ENCODE assay signal across 14 cellular contexts in the genomic region with DNA sequence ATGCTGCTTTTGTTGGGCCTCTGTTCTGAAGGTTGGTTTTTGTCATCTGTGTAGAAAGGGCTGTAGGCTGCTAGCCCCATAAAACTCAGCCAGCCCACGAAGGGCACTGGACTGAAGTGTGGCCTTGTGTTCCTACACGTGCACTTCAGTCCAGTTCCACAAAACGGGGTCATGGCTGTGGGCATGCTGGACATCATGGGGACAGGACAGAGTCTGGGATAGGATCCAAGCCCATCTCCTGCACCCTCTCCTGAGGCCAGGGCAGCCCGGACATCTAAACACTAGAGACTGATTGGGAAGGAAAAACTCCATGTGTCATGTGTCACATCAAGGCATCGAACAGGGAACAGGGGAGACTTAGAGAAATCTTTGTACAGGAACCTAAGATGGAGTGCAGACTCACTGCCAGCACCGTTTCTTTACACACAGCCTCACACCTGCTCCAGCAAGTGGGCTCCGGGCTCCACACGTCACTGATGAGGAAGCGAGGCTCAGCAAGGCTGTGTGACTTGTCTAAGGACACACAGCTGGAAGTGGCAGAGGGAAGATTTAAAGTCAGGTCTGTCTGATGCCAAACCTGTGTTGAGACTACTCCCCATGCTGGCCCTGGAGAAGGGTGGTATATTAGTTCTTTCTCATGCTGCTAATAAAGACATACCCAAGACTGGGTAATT.
DNase-seq lines count a peak whose midpoint lies in the region; ATAC-seq and TF ChIP-seq lines count a peak whose summit lies in the region.
"Had no signal": no experiment of that assay in that cellular context is flagged by ENCODE, and none has a peak within 500 bp of the region (broad histone marks: within the 10 kb centered on the region; RNA-seq: fewer than 3 reads in every experiment).

No MANE protein-coding gene starts in this region.

- peak overlapping the region; percentile 41 for H2BK15ac ChIP-seq in neuronal stem cell (ENCODE audit: low read length)

- H3K4me2 ChIP-seq in BLaER1 (peak overlapping the region; percentile 79), neuronal stem cell (ENCODE audit: insufficient read depth, low read length, poor library complexity, severe bottlenecking) (no peak overlapping the region)

- no peak overlapping the region for H3K4ac ChIP-seq in neuronal stem cell (ENCODE audit: low read length)

- no peak overlapping the region for H3K27ac Mint-ChIP-seq in activated CD8-positive, alpha-beta T cell treated with anti-CD3 and anti-CD28 coated beads, Interleukin-2, amount 10 ng/mL, durations not matched to agents 7 days and 5 days
- no peak overlapping the region for H3K27ac Mint-ChIP-seq in activated CD8-positive, alpha-beta T cell treated with anti-CD3 and anti-CD28 coated beads for 36 hours
- no peak overlapping the region for H3K27ac Mint-ChIP-seq in effector memory CD8-positive, alpha-beta T cell
- H3K27ac Mint-ChIP-seq: CD4-positive, CD25-positive, alpha-beta regulatory T cell had no signal

- peak overlapping the region; percentile 69 for H3K18ac ChIP-seq in neuronal stem cell (ENCODE audit: low read length)

- H2BK120ac ChIP-seq in neuronal stem cell (ENCODE audit: low read depth, low read length): no peak overlapping the region

- H2AK5ac ChIP-seq in neuronal stem cell (ENCODE audit: low read depth, low read length): no peak overlapping the region

- H2BK5ac ChIP-seq in neuronal stem cell (ENCODE audit: low read length): no peak overlapping the region

- H3K27me3 Mint-ChIP-seq in activated CD8-positive, alpha-beta T cell treated with anti-CD3 and anti-CD28 coated beads, Interleukin-2, amount 10 ng/mL, durations not matched to agents 7 days and 5 days (ENCODE audit: low read depth): no peaks in the 10 kb centered on the region
- peaks cover 26% of the 10 kb centered on the region for H3K27me3 Mint-ChIP-seq in activated CD8-positive, alpha-beta T cell treated with anti-CD3 and anti-CD28 coated beads for 36 hours
- peaks cover 7 to 27% of the 10 kb centered on the region in 2 donors for H3K27me3 Mint-ChIP-seq in effector memory CD8-positive, alpha-beta T cell

- intact Hi-C loops in activated CD8-positive, alpha-beta T cell treated with anti-CD3 and anti-CD28 coated beads for 36 hours (cut with micrococcal nuclease): loop anchor here (5.0 kb wide), 1 partner anchor 71 kb away; no protein-coding TSS in a partner anchor

- ATAC-seq in activated CD8-positive, alpha-beta T cell treated with anti-CD3 and anti-CD28 coated beads, Interleukin-2, amount 10 ng/mL, durations not matched to agents 7 days and 5 days: no peak
- no peak for ATAC-seq in activated CD8-positive, alpha-beta T cell treated with anti-CD3 and anti-CD28 coated beads for 36 hours
- ATAC-seq in effector memory CD8-positive, alpha-beta T cell (replicated peaks): no peak
- ATAC-seq: HCT116 had no signal

- H3K27ac ChIP-seq in BLaER1 (no peak overlapping the region), neuronal stem cell (replicated peaks; ENCODE audit: low read length) (no peak overlapping the region)
- H3K27ac ChIP-seq: 22Rv1, HL-60 had no signal

- CTCF ChIA-PET in activated CD8-positive, alpha-beta T cell treated with anti-CD3 and anti-CD28 coated beads, Interleukin-2, amount 10 ng/mL, durations not matched to agents 7 days and 5 days (lab: Charles Lee): no interaction called here
- CTCF ChIA-PET in activated CD8-positive, alpha-beta T cell treated with anti-CD3 and anti-CD28 coated beads for 36 hours (lab: Charles Lee): interaction anchor here (0.7 kb wide), 1 partner anchor 9 kb away, joined by 3 read pairs; no protein-coding TSS in a partner anchor

- H2AFZ ChIP-seq in neuronal stem cell (ENCODE audit: low read length): no peak overlapping the region

- H3K4me3 ChIP-seq in BLaER1 (no peak overlapping the region), neuronal stem cell (ENCODE audit: low read length in 2 of 2) (no peak overlapping the region)

- H3K27me3 ChIP-seq in BLaER1: no peaks in the 10 kb centered on the region
- no peaks in the 10 kb centered on the region for H3K27me3 ChIP-seq in neuronal stem cell (ENCODE audit: control insufficient read depth in 3 of 3, insufficient read depth in 3 of 3, low read depth in 1 of 3, low read length in 3 of 3)

- peaks cover 71% of the 10 kb centered on the region for H3K4me1 ChIP-seq in BLaER1
- peaks cover 0 to 12% of the 10 kb centered on the region in 2 donors for H3K4me1 ChIP-seq in neuronal stem cell (ENCODE audit: control insufficient read depth in 2 of 2, insufficient read depth in 1 of 2, low read depth in 1 of 2, low read length in 2 of 2)

- no CpG with 5 or more reads among the region's 9 CpGs for WGBS in neuronal stem cell (ENCODE audit: extremely low coverage in 2 of 2, insufficient read length in 2 of 2, insufficient replicate concordance in 1 of 2), 2 donors

- POLR2A ChIA-PET in activated CD8-positive, alpha-beta T cell treated with anti-CD3 and anti-CD28 coated beads, Interleukin-2, amount 10 ng/mL, durations not matched to agents 7 days and 5 days (lab: Charles Lee): no interaction called here
- POLR2A ChIA-PET in activated CD8-positive, alpha-beta T cell treated with anti-CD3 and anti-CD28 coated beads for 36 hours (lab: Charles Lee): no interaction called here

- H3K4me1 Mint-ChIP-seq in activated CD8-positive, alpha-beta T cell treated with anti-CD3 and anti-CD28 coated beads, Interleukin-2, amount 10 ng/mL, durations not matched to agents 7 days and 5 days (ENCODE audit: low read depth): peaks cover 18% of the 10 kb centered on the region
- peaks cover 53% of the 10 kb centered on the region for H3K4me1 Mint-ChIP-seq in activated CD8-positive, alpha-beta T cell treated with anti-CD3 and anti-CD28 coated beads for 36 hours (ENCODE audit: low read depth)
- peaks cover 13 to 15% of the 10 kb centered on the region in 2 donors for H3K4me1 Mint-ChIP-seq in effector memory CD8-positive, alpha-beta T cell (ENCODE audit: low read depth in 2 of 2)

- H3K36me3 ChIP-seq in BLaER1 (no peaks in the 10 kb centered on the region), neuronal stem cell (replicated peaks in 1 of 2; ENCODE audit: control insufficient read depth in 2 of 2, insufficient read depth in 2 of 2, low read length in 2 of 2) (no peaks in the 10 kb centered on the region)

- H3K36me3 Mint-ChIP-seq in activated CD8-positive, alpha-beta T cell treated with anti-CD3 and anti-CD28 coated beads, Interleukin-2, amount 10 ng/mL, durations not matched to agents 7 days and 5 days (ENCODE audit: low read depth): no peaks in the 10 kb centered on the region
- peaks cover 3% of the 10 kb centered on the region for H3K36me3 Mint-ChIP-seq in activated CD8-positive, alpha-beta T cell treated with anti-CD3 and anti-CD28 coated beads for 36 hours (ENCODE audit: low read depth)
- peaks cover 5% of the 10 kb centered on the region for H3K36me3 Mint-ChIP-seq in effector memory CD8-positive, alpha-beta T cell (ENCODE audit: insufficient read depth)
- H3K36me3 Mint-ChIP-seq: CD4-positive, CD25-positive, alpha-beta regulatory T cell had no signal

- H3K4me3 Mint-ChIP-seq in activated CD8-positive, alpha-beta T cell treated with anti-CD3 and anti-CD28 coated beads, Interleukin-2, amount 10 ng/mL, durations not matched to agents 7 days and 5 days: no peak overlapping the region
- no peak overlapping the region for H3K4me3 Mint-ChIP-seq in activated CD8-positive, alpha-beta T cell treated with anti-CD3 and anti-CD28 coated beads for 36 hours
- no peak overlapping the region for H3K4me3 Mint-ChIP-seq in effector memory CD8-positive, alpha-beta T cell

- H4K8ac ChIP-seq in neuronal stem cell (ENCODE audit: low read depth, low read length): no peak overlapping the region

- H4K20me1 ChIP-seq in BLaER1: no peaks in the 10 kb centered on the region

- H3K14ac ChIP-seq in neuronal stem cell (ENCODE audit: low read length): no peak overlapping the region

- H4K91ac ChIP-seq in neuronal stem cell (ENCODE audit: low read depth, low read length, poor library complexity): no peak overlapping the region

- no peak overlapping the region for H3K9ac ChIP-seq in BLaER1
- H3K9ac ChIP-seq in neuronal stem cell (ENCODE audit: low read depth, low read length, poor library complexity): no peak overlapping the region

- DNase-seq in activated CD8-positive, alpha-beta T cell treated with anti-CD3 and anti-CD28 coated beads, Interleukin-2, amount 10 ng/mL, durations not matched to agents 7 days and 5 days: peak; percentile 15
- DNase-seq in activated CD8-positive, alpha-beta T cell treated with anti-CD3 and anti-CD28 coated beads for 36 hours: no peak
- DNase-seq in ecto neural progenitor cell (ENCODE audit: low spot score) (peak; percentile 27), neuronal stem cell (ENCODE audit: low spot score) (no peak), NCI-H1930 (lab: John Stamatoyannopoulos, UW) (no peak)
- no peak for DNase-seq in effector memory CD8-positive, alpha-beta T cell
- DNase-seq in effector CD8-positive, alpha-beta T cell (lab: John Stamatoyannopoulos, UW): no peak
- DNase-seq: CD4-positive, CD25-positive, alpha-beta regulatory T cell; DMS53; GF-D8 had no signal

- no peak for TF ChIP-seq CTCF in activated CD8-positive, alpha-beta T cell treated with anti-CD3 and anti-CD28 coated beads for 36 hours (IDR thresholded peaks at IDR 0.05)

- H2BK12ac ChIP-seq in neuronal stem cell (ENCODE audit: low read length): no peak overlapping the region

- no peaks in the 10 kb centered on the region for H3K79me1 ChIP-seq in neuronal stem cell (ENCODE audit: low read depth, low read length)

- H3K9me3 ChIP-seq in BLaER1: peaks cover 14% of the 10 kb centered on the region
- H3K9me3 ChIP-seq in neuronal stem cell (replicated peaks in 1 of 2; ENCODE audit: control insufficient read depth in 2 of 2, insufficient read depth in 1 of 2, low read depth in 1 of 2, low read length in 2 of 2): no peaks in the 10 kb centered on the region

- H3K9me3 Mint-ChIP-seq in activated CD8-positive, alpha-beta T cell treated with anti-CD3 and anti-CD28 coated beads, Interleukin-2, amount 10 ng/mL, durations not matched to agents 7 days and 5 days (ENCODE audit: insufficient read depth): no peaks in the 10 kb centered on the region
- peaks cover 12% of the 10 kb centered on the region for H3K9me3 Mint-ChIP-seq in activated CD8-positive, alpha-beta T cell treated with anti-CD3 and anti-CD28 coated beads for 36 hours
- H3K9me3 Mint-ChIP-seq in effector memory CD8-positive, alpha-beta T cell: no peaks in the 10 kb centered on the region

- no peak overlapping the region for H3K23ac ChIP-seq in neuronal stem cell (ENCODE audit: low read depth, low read length, poor library complexity)

Comparison
In these comparisons a context has a peak if more than half of its experiments do, and no peak if none do; other contexts are left out.
1. DNase-seq: peak in activated CD8-positive, alpha-beta T cell treated with anti-CD3 and anti-CD28 coated beads, Interleukin-2, amount 10 ng/mL, durations not matched to agents 7 days and 5 days (single experiment) and ecto neural progenitor cell (single experiment); none in activated CD8-positive, alpha-beta T cell treated with anti-CD3 and anti-CD28 coated beads for 36 hours (single experiment), neuronal stem cell (single experiment), NCI-H1930 (0 of 2), effector memory CD8-positive, alpha-beta T cell (0 of 3) and effector CD8-positive, alpha-beta T cell (single experiment).